Comparison of ENCODE assay signal across 9 cellular contexts in genomic region chr17:63950940-63951907, GRCh38. TPM values are rescaled to one million over a fixed set of nuclear protein-coding genes. Genes with fewer than 3 reads are reported as not detected.
DNase-seq lines count a peak whose midpoint lies in the region; ATAC-seq and TF ChIP-seq lines count a peak whose summit lies in the region.
"Had no signal": no experiment of that assay in that cellular context is flagged by ENCODE, and none has a peak within 500 bp of the region (broad histone marks: within the 10 kb centered on the region; RNA-seq: fewer than 3 reads in every experiment).

No MANE protein-coding gene starts in this region.

- H3K27ac Mint-ChIP-seq in activated naive CD4-positive, alpha-beta T cell treated with anti-CD3 and anti-CD28 coated beads, Interleukin-2, amount 50 U/mL, for 72 hours = no peak overlapping the region

- POLR2A ChIA-PET in OCI-LY7 (lab: Charles Lee) = interaction anchor here (0.6 to 2.7 kb wide), 5 partner anchors 17 to 108 kb away, joined by 3 to 21 read pairs (median 4); no protein-coding TSS in a partner anchor

- H3K36me3 Mint-ChIP-seq in activated naive CD4-positive, alpha-beta T cell treated with anti-CD3 and anti-CD28 coated beads, Interleukin-2, amount 50 U/mL, for 72 hours = no peaks in the 10 kb centered on the region

- no peak overlapping the region for H3K27ac ChIP-seq in OCI-LY7 (ENCODE audit: low read depth, low read length, poor library complexity, severe bottlenecking)
- H3K27ac ChIP-seq in esophagus squamous epithelium = no peak overlapping the region
- H3K27ac ChIP-seq: HL-60 had no signal

- ATAC-seq in activated naive CD4-positive, alpha-beta T cell treated with anti-CD3 and anti-CD28 coated beads, Interleukin-2, amount 50 U/mL, for 72 hours = no peak
- no peak for ATAC-seq in stimulated activated naive CD8-positive, alpha-beta T cell treated with anti-CD3 and anti-CD28 coated beads, Interleukin-15, Interleukin-2, amounts not matched to agents 100 U/mL and 50 U/mL, for 24 hours
- ATAC-seq in HG03342 (IDR thresholded peaks at IDR 0.05; ENCODE audit: unreplicated experiment) = no peak
- no peak for ATAC-seq in GM18868 (IDR thresholded peaks at IDR 0.05; ENCODE audit: unreplicated experiment)

- no peaks in the 10 kb centered on the region for H3K9me2 ChIP-seq in OCI-LY7 (ENCODE audit: insufficient read depth, low read length)

- no peaks in the 10 kb centered on the region for H3K9me3 Mint-ChIP-seq in activated naive CD4-positive, alpha-beta T cell treated with anti-CD3 and anti-CD28 coated beads, Interleukin-2, amount 50 U/mL, for 72 hours

- H3K4me2 ChIP-seq in OCI-LY7 (ENCODE audit: low read length) = peak overlapping the region; percentile 33

- H2AFZ ChIP-seq in OCI-LY7 (ENCODE audit: low read length) = no peak overlapping the region

- no peaks in the 10 kb centered on the region for H3K9me3 ChIP-seq in OCI-LY7 (ENCODE audit: low read length)
- no peaks in the 10 kb centered on the region for H3K9me3 ChIP-seq in esophagus squamous epithelium

- H4K20me1 ChIP-seq in OCI-LY7 (ENCODE audit: insufficient read depth, low read length) = no peaks in the 10 kb centered on the region

- no TSS peak for BruUV-seq in OCI-LY7 (replicated peaks; lab: Mats Ljungman, UMichigan)

- H3K4me1 ChIP-seq in OCI-LY7 (ENCODE audit: insufficient read depth, low read length, poor library complexity, severe bottlenecking) (peaks cover 54% of the 10 kb centered on the region), esophagus squamous epithelium (peaks cover 0 to 8% (median 0%) of the 10 kb centered on the region in 3 donors)

- 80 to 84% methylated on average over 10 of the region's 29 CpGs for WGBS in esophagus squamous epithelium, 2 donors

- H3K27me3 ChIP-seq in esophagus squamous epithelium = peaks cover 0 to 37% (median 0%) of the 10 kb centered on the region in 4 donors

- peak; percentile 28 for DNase-seq in activated naive CD4-positive, alpha-beta T cell treated with Interleukin-2 at 50 U/mL for 16 hours
- DNase-seq in activated naive CD4-positive, alpha-beta T cell treated with anti-CD3 and anti-CD28 coated beads, Interleukin-2, amount 50 U/mL, for 72 hours (ENCODE audit: low spot score in 2 of 2) = no peak
- DNase-seq in OCI-LY7 (ENCODE audit: low spot score) = peak; percentile 84
- no peak for DNase-seq in esophagus squamous epithelium (lab: John Stamatoyannopoulos, UW)
- peak; percentile 44 for DNase-seq in stimulated activated naive CD8-positive, alpha-beta T cell treated with anti-CD3 and anti-CD28 coated beads, Interleukin-15, Interleukin-2, amounts not matched to agents 100 U/mL and 50 U/mL, for 24 hours
- DNase-seq in DMS79 treated with DMSO at 0.1 percent for 48 hours (lab: John Stamatoyannopoulos, UW) = no peak

- TF ChIP-seq POLR2A in esophagus squamous epithelium (IDR thresholded peaks at IDR 0.05) = no peak

- intact Hi-C loops in OCI-LY7 (cut with micrococcal nuclease; ENCODE audit: unreplicated experiment) = loop anchor here (1.0 to 2.0 kb wide), 2 partner anchors 32 to 74 kb away; no protein-coding TSS in a partner anchor
- intact Hi-C loops in esophagus squamous epithelium (cut with DNase I) = no loop called here

- no peaks in the 10 kb centered on the region for H3K36me3 ChIP-seq in OCI-LY7 (ENCODE audit: insufficient read depth, low read length)
- no peaks in the 10 kb centered on the region for H3K36me3 ChIP-seq in esophagus squamous epithelium

- no peaks in the 10 kb centered on the region for H3K79me2 ChIP-seq in OCI-LY7 (ENCODE audit: insufficient read depth, low read depth, low read length)

- TF ChIP-seq CTCF in OCI-LY7 (conservative IDR thresholded peaks at IDR 0.05; ENCODE audit: low read length) (peak; percentile 94), esophagus squamous epithelium (IDR thresholded peaks at IDR 0.05) (peak; percentile 21 to 61 (median 42))

- H3K4me3 ChIP-seq in OCI-LY7 (ENCODE audit: low read depth, low read length, poor library complexity, severe bottlenecking) (no peak overlapping the region), esophagus squamous epithelium (no peak overlapping the region)

- CTCF ChIA-PET in OCI-LY7 (lab: Charles Lee; ENCODE audit: unreplicated experiment) = interaction anchor here (0.6 to 3.4 kb wide), 5 partner anchors 29 to 39 kb away, joined by 3 to 55 read pairs (median 4); partner anchors contain the start of gene GH1

RNA-seq across cellular contexts. Expression of gene CD79B, which starts 19.1 kb away (rescaled TPM):
- total RNA-seq in activated naive CD4-positive, alpha-beta T cell treated with anti-CD3 and anti-CD28 coated beads, Interleukin-2, amount 50 U/mL, for 72 hours = 10 to 100 TPM; 28.7 to 52.6 TPM
- 743 and 751 TPM in 2 replicates for total RNA-seq in OCI-LY7 (2014; rRNA removed; shearing (Covaris generic))
- total RNA-seq in OCI-LY7 (2022) (457 and 479 TPM in 2 replicates), esophagus squamous epithelium (1 to 10 TPM in 3 of 4 donors, not detected in 1; 1.1 to 2.0 (median 1.3) TPM)

RNA-seq across cellular contexts. Expression of gene SCN4A, which starts 21.5 kb away (rescaled TPM):
- under 1 TPM in 1 of 2 donors, not detected in 1; 0.10 TPM for total RNA-seq in activated naive CD4-positive, alpha-beta T cell treated with anti-CD3 and anti-CD28 coated beads, Interleukin-2, amount 50 U/mL, for 72 hours
- total RNA-seq in OCI-LY7 (2014; rRNA removed; shearing (Covaris generic)) = 3.0 and 6.4 TPM in 2 replicates
- total RNA-seq in OCI-LY7 (2022) (9.0 and 11.9 TPM in 2 replicates), esophagus squamous epithelium (under 1 TPM in 2 of 4 donors, not detected in 2; under 0.01 to 0.12 TPM)

RNA-seq across cellular contexts. Expression of gene GH1, which starts 32.6 kb away (rescaled TPM):
- 1 to 10 TPM in 1 of 2 donors, not detected in 1; 1.0 TPM for total RNA-seq in activated naive CD4-positive, alpha-beta T cell treated with anti-CD3 and anti-CD28 coated beads, Interleukin-2, amount 50 U/mL, for 72 hours
- total RNA-seq in OCI-LY7 (2014; rRNA removed; shearing (Covaris generic)) = 0.21 and 4.3 TPM in 2 replicates
- 0.96 TPM in 1 of 2 replicates, not detected in the other for total RNA-seq in OCI-LY7 (2022)
- total RNA-seq in esophagus squamous epithelium = not detected

RNA-seq across cellular contexts. Expression of gene CSHL1, which starts 40.2 kb away (rescaled TPM):
- total RNA-seq in activated naive CD4-positive, alpha-beta T cell treated with anti-CD3 and anti-CD28 coated beads, Interleukin-2, amount 50 U/mL, for 72 hours = under 1 TPM in 1 of 2 donors, not detected in 1; 0.31 TPM
- total RNA-seq in OCI-LY7 (2014; rRNA removed; shearing (Covaris generic)) = not detected in 2 replicates
- total RNA-seq in OCI-LY7 (2022) (not detected in 2 replicates), esophagus squamous epithelium (not detected)

RNA-seq across cellular contexts. Expression of gene PRR29, which starts 46.9 kb away (rescaled TPM):
- 1 to 10 TPM in 1 of 2 donors, under 1 TPM in 1; 0.86 to 1.8 TPM for total RNA-seq in activated naive CD4-positive, alpha-beta T cell treated with anti-CD3 and anti-CD28 coated beads, Interleukin-2, amount 50 U/mL, for 72 hours
- total RNA-seq in OCI-LY7 (2014; rRNA removed; shearing (Covaris generic)) = 0.16 TPM in 1 of 2 replicates, not detected in the other
- total RNA-seq in OCI-LY7 (2022) (0.29 TPM in 1 of 2 replicates, not detected in the other), esophagus squamous epithelium (under 1 TPM in 1 of 4 donors, not detected in 3; 0.09 TPM)

Comparison
In these comparisons a context has a peak if more than half of its experiments do, and no peak if none do; other contexts are left out.
1. DNase-seq: peak in activated naive CD4-positive, alpha-beta T cell treated with Interleukin-2 at 50 U/mL for 16 hours (single experiment), OCI-LY7 (single experiment) and stimulated activated naive CD8-positive, alpha-beta T cell treated with anti-CD3 and anti-CD28 coated beads, Interleukin-15, Interleukin-2, amounts not matched to agents 100 U/mL and 50 U/mL, for 24 hours (single experiment); none in activated naive CD4-positive, alpha-beta T cell treated with anti-CD3 and anti-CD28 coated beads, Interleukin-2, amount 50 U/mL, for 72 hours (0 of 2), esophagus squamous epithelium (single experiment) and DMS79 treated with DMSO at 0.1 percent for 48 hours (single experiment).
2. RNA of gene CD79B, which starts 19.1 kb away (total RNA-seq): 457 to 751 TPM in OCI-LY7 and 28.7 to 52.6 TPM in activated naive CD4-positive, alpha-beta T cell treated with anti-CD3 and anti-CD28 coated beads, Interleukin-2, amount 50 U/mL, for 72 hours; 1.1 to 2.0 TPM in esophagus squamous epithelium; every median in the first group is over 4 times any median in the second.